In the genomic region with DNA sequence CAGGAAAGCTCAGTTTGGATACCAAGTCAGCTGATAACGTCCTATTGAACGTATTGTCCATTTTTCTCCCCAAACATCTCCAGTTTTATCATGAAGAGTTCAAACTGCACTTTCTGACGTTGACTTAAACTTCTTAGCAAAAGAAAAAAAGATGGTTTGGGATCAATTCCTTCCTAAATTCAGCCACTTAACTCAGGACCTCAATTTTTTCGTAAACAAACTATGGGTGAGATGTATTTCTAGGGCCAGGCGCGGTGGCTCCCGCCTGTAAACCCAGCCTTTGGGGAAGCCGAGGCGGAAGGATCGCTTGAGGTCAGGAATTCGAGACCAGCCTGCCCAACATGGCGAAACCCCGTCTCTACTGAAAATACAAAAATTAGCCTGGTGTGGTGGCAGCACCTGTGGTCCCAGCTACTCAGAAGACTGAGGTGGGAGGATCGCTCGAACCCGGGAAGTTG, we compare ENCODE assay signal across 1 cellular context.
TF ChIP-seq lines count a peak whose summit lies in the region.

No MANE protein-coding gene starts in this region.

TF ChIP-seq in A549, 52 proteins besides CTCF, POLR2A, EP300 and RAD21 (continued from another document):
- TF ChIP-seq HMGXB4 (CRISPR knock-in tag; IDR thresholded peaks at IDR 0.05; ENCODE audit: borderline replicate concordance) (no peak), KDM5A (IDR thresholded peaks at IDR 0.05) (no peak), RARB (CRISPR knock-in tag; IDR thresholded peaks at IDR 0.05) (no peak), SMC3 (IDR thresholded peaks at IDR 0.05) (no peak)
- TF ChIP-seq, protein P1, sequence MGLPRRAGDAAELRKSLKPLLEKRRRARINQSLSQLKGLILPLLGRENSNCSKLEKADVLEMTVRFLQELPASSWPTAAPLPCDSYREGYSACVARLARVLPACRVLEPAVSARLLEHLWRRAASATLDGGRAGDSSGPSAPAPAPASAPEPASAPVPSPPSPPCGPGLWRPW (IDR thresholded peaks at IDR 0.05) = no peak
- TF ChIP-seq, protein P2, sequence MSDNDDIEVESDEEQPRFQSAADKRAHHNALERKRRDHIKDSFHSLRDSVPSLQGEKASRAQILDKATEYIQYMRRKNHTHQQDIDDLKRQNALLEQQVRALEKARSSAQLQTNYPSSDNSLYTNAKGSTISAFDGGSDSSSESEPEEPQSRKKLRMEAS (IDR thresholded peaks at IDR 0.05) = no peak
- TF ChIP-seq, protein P3, sequence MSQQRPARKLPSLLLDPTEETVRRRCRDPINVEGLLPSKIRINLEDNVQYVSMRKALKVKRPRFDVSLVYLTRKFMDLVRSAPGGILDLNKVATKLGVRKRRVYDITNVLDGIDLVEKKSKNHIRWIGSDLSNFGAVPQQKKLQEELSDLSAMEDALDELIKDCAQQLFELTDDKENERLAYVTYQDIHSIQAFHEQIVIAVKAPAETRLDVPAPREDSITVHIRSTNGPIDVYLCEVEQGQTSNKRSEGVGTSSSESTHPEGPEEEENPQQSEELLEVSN (IDR thresholded peaks at IDR 0.05; ENCODE audit: borderline replicate concordance, low read depth) = no peak
